ENCODE assay signal across 23 cellular contexts in genomic region chr3:111568906-111569305, GRCh38. TPM values are rescaled to one million over a fixed set of nuclear protein-coding genes. Genes with fewer than 3 reads are reported as not detected.
DNase-seq lines count a peak whose midpoint lies in the region; ATAC-seq, FAIRE-seq and TF ChIP-seq lines count a peak whose summit lies in the region.
"Had no signal": no experiment of that assay in that cellular context is flagged by ENCODE, and none has a peak within 500 bp of the region (broad histone marks: within the 10 kb centered on the region; RNA-seq: fewer than 3 reads in every experiment).

No MANE protein-coding gene starts in this region.

- no peaks in the 10 kb centered on the region for H3K9me3 Mint-ChIP-seq in astrocyte (ENCODE audit: unreplicated experiment)
- H3K9me3 Mint-ChIP-seq: CD8-positive, alpha-beta T cell; HFFc6 had no signal

- DNase-seq in NCI-H2171 treated with DMSO at 0.1 percent for 48 hours (lab: John Stamatoyannopoulos, UW) (peak; percentile 19), NCI-H2171 (lab: John Stamatoyannopoulos, UW) (no peak), astrocyte (ENCODE audit: low read depth) (peak; percentile 20), frontal cortex (ENCODE audit: low spot score in 2 of 2) (no peak), small intestine (no peak)
- no peak for DNase-seq in stimulated activated CD4-positive, alpha-beta T cell treated with anti-CD3 and anti-CD28 coated beads, Interleukin-2, amount 100 ng/mL, for 48 hours
- DNase-seq: CD8-positive, alpha-beta T cell; DMS 273 treated with DMSO at 0.1 percent for 48 hours; DMS53; DND-41; GOT3; H7; HFFc6; IMR-90 had no signal

- H3K4me1 Mint-ChIP-seq in astrocyte (ENCODE audit: low read depth, unreplicated experiment) = no peaks in the 10 kb centered on the region

- H3K4me1 ChIP-seq in astrocyte (ENCODE audit: insufficient read depth, low read length) = no peaks in the 10 kb centered on the region
- peaks cover 0 to 1% of the 10 kb centered on the region in 2 donors for H3K4me1 ChIP-seq in small intestine (ENCODE audit: control insufficient read depth in 2 of 2, insufficient read depth in 1 of 2, low read depth in 1 of 2, low read length in 1 of 2)
- H3K4me1 ChIP-seq: BLaER1 treated with 17β-estradiol and CSF1 and Interleukin-3, amounts not matched to agents 10 nM and 100 nM had no signal

- no peaks in the 10 kb centered on the region for H3K27me3 Mint-ChIP-seq in astrocyte (ENCODE audit: low read depth, unreplicated experiment)
- H3K27me3 Mint-ChIP-seq: B cell had no signal

- H3K4me3 ChIP-seq in astrocyte (ENCODE audit: insufficient read depth, low read depth, low read length) (no peak overlapping the region), small intestine (ENCODE audit: low read depth in 1 of 2, low read length in 2 of 2) (no peak overlapping the region)
- H3K4me3 ChIP-seq: BLaER1 treated with 17β-estradiol and CSF1 and Interleukin-3, amounts not matched to agents 10 nM and 100 nM had no signal

- no peak overlapping the region for H2AFZ ChIP-seq in astrocyte (ENCODE audit: low read depth, low read length)

- H3K4me2 ChIP-seq in astrocyte (ENCODE audit: low read length) = no peak overlapping the region
- H3K4me2 ChIP-seq: BLaER1 treated with 17β-estradiol and CSF1 and Interleukin-3, amounts not matched to agents 10 nM and 100 nM had no signal

- FAIRE-seq in astrocyte (lab: Jason Lieb, UNC) (no peak), frontal cortex (lab: Jason Lieb, UNC) (peak; percentile 26), small intestine (lab: Jason Lieb, UNC) (no peak)
- FAIRE-seq: G401.6, GM12891, GM18507, HTR-8/SVneo had no signal

- no peak for TF ChIP-seq POLR2A in GM18505 (IDR thresholded peaks at IDR 0.05; ENCODE audit: borderline replicate concordance, extremely low read depth, insufficient read depth, insufficient read length)

- H4K20me1 ChIP-seq in astrocyte (ENCODE audit: insufficient read depth, low read length) = no peaks in the 10 kb centered on the region
- H4K20me1 ChIP-seq: BLaER1 treated with 17β-estradiol and CSF1 and Interleukin-3, amounts not matched to agents 10 nM and 100 nM had no signal

- no peak for ATAC-seq in GM18505 (IDR thresholded peaks at IDR 0.05; ENCODE audit: unreplicated experiment)
- ATAC-seq: CD8-positive, alpha-beta T cell; HCT116 had no signal

- TF ChIP-seq CTCF in astrocyte (IDR thresholded peaks at IDR 0.05; ENCODE audit: insufficient read depth, low read depth, low read length) = no peak

- no peak overlapping the region for H3K4me3 Mint-ChIP-seq in astrocyte (ENCODE audit: unreplicated experiment)
- H3K4me3 Mint-ChIP-seq: B cell; CD8-positive, alpha-beta T cell; HFFc6 had no signal

- H3K27ac ChIP-seq in astrocyte (ENCODE audit: low read depth, low read length) = no peak overlapping the region
- no peak overlapping the region for H3K27ac ChIP-seq in small intestine (ENCODE audit: low read depth in 1 of 2, low read length in 1 of 2)
- H3K27ac ChIP-seq: 22Rv1; BLaER1 treated with 17β-estradiol and CSF1 and Interleukin-3, amounts not matched to agents 10 nM and 100 nM had no signal

- H3K36me3 ChIP-seq in astrocyte (ENCODE audit: insufficient read depth, low read length) (no peaks in the 10 kb centered on the region), small intestine (ENCODE audit: control insufficient read depth in 2 of 2, insufficient read depth in 2 of 2, low read length in 2 of 2) (peaks cover 0 to 2% of the 10 kb centered on the region in 2 donors)

- no peaks in the 10 kb centered on the region for H3K79me2 ChIP-seq in astrocyte (ENCODE audit: insufficient read depth, low read length)

- H3K36me3 Mint-ChIP-seq in astrocyte (ENCODE audit: low read depth, unreplicated experiment) = no peaks in the 10 kb centered on the region

- peaks cover 2% of the 10 kb centered on the region for H3K27me3 ChIP-seq in astrocyte (ENCODE audit: insufficient read depth, low read length)
- no peaks in the 10 kb centered on the region for H3K27me3 ChIP-seq in small intestine (ENCODE audit: control insufficient read depth in 2 of 2, insufficient read depth in 2 of 2, low read length in 2 of 2)
- H3K27me3 ChIP-seq: BLaER1 treated with 17β-estradiol and CSF1 and Interleukin-3, amounts not matched to agents 10 nM and 100 nM had no signal

- H3K9ac ChIP-seq in astrocyte (ENCODE audit: low read length) = no peak overlapping the region
- H3K9ac ChIP-seq: BLaER1 treated with 17β-estradiol and CSF1 and Interleukin-3, amounts not matched to agents 10 nM and 100 nM had no signal

- no peaks in the 10 kb centered on the region for H3K9me3 ChIP-seq in astrocyte (ENCODE audit: insufficient read depth, low read depth, low read length)
- H3K9me3 ChIP-seq in small intestine (ENCODE audit: control insufficient read depth, low read depth) = no peaks in the 10 kb centered on the region

- H3K27ac Mint-ChIP-seq in astrocyte (ENCODE audit: unreplicated experiment) = no peak overlapping the region
- H3K27ac Mint-ChIP-seq: B cell, HFFc6 had no signal

RNA-seq across cellular contexts. Expression of gene ZBED2, which starts 26.2 kb away (rescaled TPM):
- total RNA-seq in astrocyte (0.36 and 1.0 TPM in 2 replicates), frontal cortex (not detected)
- under 1 TPM in 1 of 3 donors, not detected in 2; 0.04 TPM for polyA plus RNA-seq in small intestine
- total RNA-seq: H7 had no signal

RNA-seq across cellular contexts. Expression of gene CD96, which starts 26.9 kb away (rescaled TPM):
- 0.61 and 1.0 TPM in 2 replicates for total RNA-seq in astrocyte
- total RNA-seq in frontal cortex = not detected
- 1 to 10 TPM; 1.3 to 1.9 (median 1.4) TPM for polyA plus RNA-seq in small intestine
- total RNA-seq: H7, HFFc6 had no signal

Comparison
In these comparisons a context has a peak if more than half of its experiments do, and no peak if none do; other contexts are left out.
1. DNase-seq: peak in NCI-H2171 treated with DMSO at 0.1 percent for 48 hours (single experiment) and astrocyte (single experiment); none in NCI-H2171 (single experiment), frontal cortex (0 of 2), small intestine (single experiment) and stimulated activated CD4-positive, alpha-beta T cell treated with anti-CD3 and anti-CD28 coated beads, Interleukin-2, amount 100 ng/mL, for 48 hours (0 of 2).